ENCODE assay signal across 16 cellular contexts in genomic region chr3:178663572-178663971, GRCh38.
DNase-seq lines count a peak whose midpoint lies in the region; ATAC-seq and TF ChIP-seq lines count a peak whose summit lies in the region.
"Had no signal": no experiment of that assay in that cellular context is flagged by ENCODE, and none has a peak within 500 bp of the region (broad histone marks: within the 10 kb centered on the region; RNA-seq: fewer than 3 reads in every experiment).

No MANE protein-coding gene starts in this region.

- no peak for TF ChIP-seq POLR2A in breast epithelium (IDR thresholded peaks at IDR 0.05)

- H3K9me3 ChIP-seq in breast epithelium: no peaks in the 10 kb centered on the region
- H3K9me3 ChIP-seq: body of pancreas had no signal

- DNase-seq in breast epithelium (ENCODE audit: low spot score in 2 of 2): no peak
- no peak for DNase-seq in NK-92 treated with Interleukin-12 subunit alpha and Interleukin-12 subunit beta, amount 100 ng/mL, for 24 hours (lab: John Stamatoyannopoulos, UW)
- no peak for DNase-seq in NCI-H187 (lab: John Stamatoyannopoulos, UW)
- DNase-seq in activated CD4-positive, alpha-beta T cell treated with anti-CD3 and anti-CD28 coated beads, Interleukin-2, amount 50 U/mL, for 1 hour: no peak
- DNase-seq: activated naive CD4-positive, alpha-beta T cell treated with anti-CD3 and anti-CD28 coated beads, Interleukin-2, amount 10 ng/mL, durations not matched to agents 7 days and 5 days; body of pancreas; Calu3; effector CD4-positive, alpha-beta T cell; left lung; natural killer cell; NCI-H1092 treated with DMSO at 0.1 percent for 48 hours had no signal

- H3K27me3 ChIP-seq in breast epithelium: no peaks in the 10 kb centered on the region
- H3K27me3 ChIP-seq: body of pancreas, left lung had no signal

- ATAC-seq in GM18511 (IDR thresholded peaks at IDR 0.05; ENCODE audit: unreplicated experiment): peak; percentile 88
- ATAC-seq in GM19467 (IDR thresholded peaks at IDR 0.05; ENCODE audit: unreplicated experiment): peak; percentile 48
- peak; percentile 67 for ATAC-seq in HG02840 (IDR thresholded peaks at IDR 0.05; ENCODE audit: low FRiP score, unreplicated experiment)
- ATAC-seq in HG03520 (IDR thresholded peaks at IDR 0.05; ENCODE audit: unreplicated experiment): peak; percentile 57
- ATAC-seq: body of pancreas, left lung, natural killer cell had no signal

- TF ChIP-seq CTCF in breast epithelium (IDR thresholded peaks at IDR 0.05): no peak

- no peak overlapping the region for H3K27ac ChIP-seq in breast epithelium
- H3K27ac ChIP-seq: body of pancreas, left lung, SK-N-MC had no signal

- intact Hi-C loops in breast epithelium (cut with DNase I; ENCODE audit: low total_unique reads): no loop called here

- no peaks in the 10 kb centered on the region for H3K4me1 ChIP-seq in breast epithelium
- H3K4me1 ChIP-seq: body of pancreas, left lung had no signal

- H3K4me3 ChIP-seq in breast epithelium: no peak overlapping the region
- H3K4me3 ChIP-seq: body of pancreas, left lung, SK-N-MC had no signal

- no peaks in the 10 kb centered on the region for H3K36me3 ChIP-seq in breast epithelium
- H3K36me3 ChIP-seq: left lung had no signal
